8 cellular contexts compared by ENCODE assay signal in the genomic region with DNA sequence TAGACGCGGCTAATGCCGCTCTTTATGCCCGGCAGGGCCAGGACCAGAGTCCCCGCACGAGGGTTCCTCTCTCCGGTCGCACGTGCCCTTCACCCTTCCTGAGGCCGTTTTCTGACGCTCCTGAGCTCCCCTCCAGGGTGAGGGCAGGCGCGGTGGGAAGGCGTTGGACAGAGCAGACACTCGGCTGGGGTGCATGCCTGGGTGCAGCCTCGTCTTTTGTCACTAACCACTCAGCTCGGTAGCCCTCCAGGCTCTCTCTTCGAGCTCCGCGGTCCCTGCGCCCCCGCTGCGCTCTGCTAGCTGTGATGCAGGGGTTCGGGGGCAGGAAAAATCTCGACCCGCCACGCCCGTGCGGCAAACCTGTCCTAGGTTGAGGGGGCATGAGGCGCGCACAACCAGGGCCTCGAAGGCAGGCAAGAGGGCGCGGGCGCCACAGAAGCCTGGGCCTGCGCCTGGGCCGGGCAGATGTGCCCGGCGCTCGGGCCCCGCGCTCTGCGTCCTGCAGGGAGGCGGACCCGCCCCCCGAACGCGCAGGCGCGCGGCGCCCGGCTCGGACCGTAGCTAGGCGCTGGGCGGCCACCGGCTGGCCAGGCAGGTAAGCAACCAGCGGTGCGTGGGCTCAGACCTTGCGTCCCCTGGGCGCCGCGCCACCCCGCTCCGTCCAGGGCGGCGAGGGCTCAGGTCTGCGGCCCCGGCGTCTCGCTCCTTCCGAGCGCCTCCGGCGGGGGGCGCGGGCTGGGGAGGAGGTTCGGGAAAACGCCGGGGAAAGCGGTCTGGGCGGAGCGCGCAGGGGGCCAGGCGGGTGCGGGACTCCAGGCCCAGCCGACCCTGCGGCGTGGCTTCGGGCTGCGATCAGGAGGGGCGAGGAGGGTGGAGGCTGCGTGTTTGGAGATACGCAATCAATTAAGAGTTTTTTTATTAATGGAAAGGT. TPM values are rescaled to one million over a fixed set of nuclear protein-coding genes. Genes with fewer than 3 reads are reported as not detected.
A peak's percentile ranks its signal among the peaks of the same experiment; 100 is the strongest.
DNase-seq lines count a peak whose midpoint lies in the region; ATAC-seq and TF ChIP-seq lines count a peak whose summit lies in the region.

L3MBTL1 (plus strand) TSS at position 548 of the 931 bp plus-strand sequence. CDS start 5,807 bp downstream, outside the sequence.

- H3K36me3 Mint-ChIP-seq in activated T-cell treated with anti-CD3 and anti-CD28 coated beads, Interleukin-2, amount 50 U/mL, for 24 hours (ENCODE audit: low read depth) = no peaks in the 10 kb centered on the region
- H3K36me3 Mint-ChIP-seq in nephron (ENCODE audit: low read depth) = no peaks in the 10 kb centered on the region

- H3K4me1 Mint-ChIP-seq in activated T-cell treated with anti-CD3 and anti-CD28 coated beads, Interleukin-2, amount 50 U/mL, for 24 hours (ENCODE audit: low read depth) = peaks cover 4% of the 10 kb centered on the region
- H3K4me1 Mint-ChIP-seq in nephron = no peaks in the 10 kb centered on the region

- H3K4me1 ChIP-seq in foreskin keratinocyte = no peaks in the 10 kb centered on the region

- in situ Hi-C loops in Caki2 (cut with HindIII; ENCODE audit: low pct_unique_long_range_greater_than_20kb, low sequenced_read_pairs) = no loop called here

- H3K4me3 ChIP-seq in Jurkat, Clone E6-1 (ENCODE audit: low read length) = peak within 1 kb of the TSS; percentile 38

- H3K27me3 ChIP-seq in foreskin keratinocyte = peaks cover 4% of the 10 kb centered on the region

- H3K9me3 Mint-ChIP-seq in activated T-cell treated with anti-CD3 and anti-CD28 coated beads, Interleukin-2, amount 50 U/mL, for 24 hours = no peaks in the 10 kb centered on the region
- H3K9me3 Mint-ChIP-seq in nephron = no peaks in the 10 kb centered on the region

- H3K4me3 Mint-ChIP-seq in activated T-cell treated with anti-CD3 and anti-CD28 coated beads, Interleukin-2, amount 50 U/mL, for 24 hours = peak within 1 kb of the TSS; percentile 70
- peak within 1 kb of the TSS; percentile 77 to 84 (median 82) for H3K4me3 Mint-ChIP-seq in nephron

- H3K27me3 Mint-ChIP-seq in activated T-cell treated with anti-CD3 and anti-CD28 coated beads, Interleukin-2, amount 50 U/mL, for 24 hours = peaks cover 56% of the 10 kb centered on the region
- peaks cover 43% of the 10 kb centered on the region for H3K27me3 Mint-ChIP-seq in nephron (ENCODE audit: low read depth)

- H3K27ac ChIP-seq in foreskin keratinocyte = no peak within 1 kb of the TSS

- H3K27ac Mint-ChIP-seq in activated T-cell treated with anti-CD3 and anti-CD28 coated beads, Interleukin-2, amount 50 U/mL, for 24 hours = no peak within 1 kb of the TSS
- peak within 1 kb of the TSS in 1 of 3 experiments; percentile 27 for H3K27ac Mint-ChIP-seq in nephron

- ATAC-seq in foreskin keratinocyte = peak; percentile 83
- no peak for ATAC-seq in HG03457 (IDR thresholded peaks at IDR 0.05; ENCODE audit: unreplicated experiment)
- no peak for ATAC-seq in HG03571 (IDR thresholded peaks at IDR 0.05; ENCODE audit: unreplicated experiment)

- DNase-seq in Caki2 (ENCODE audit: low read depth) = peak; percentile 67
- no peak for DNase-seq in Jurkat, Clone E6-1 (ENCODE audit: low read depth, low spot score)
- peak; percentile 42 for DNase-seq in activated T-cell treated with anti-CD3 and anti-CD28 coated beads, Interleukin-2, amount 50 U/mL, for 24 hours
- DNase-seq in foreskin keratinocyte = peak in 1 of 2 donors; percentile 42
- no peak for DNase-seq in OCI-M1 (lab: John Stamatoyannopoulos, UW)

- TF ChIP-seq CTCF in foreskin keratinocyte (conservative IDR thresholded peaks at IDR 0.05) (peak; percentile 26), nephron (IDR thresholded peaks at IDR 0.05; ENCODE audit: unreplicated experiment in 3 of 3) (no peak)

RNA-seq across cellular contexts. Expression of gene L3MBTL1, which starts in this region (rescaled TPM):
- total RNA-seq in Caki2 (2014; rRNA removed; shearing (Covaris generic); ENCODE audit: low replicate concordance) = 6.8 and 9.5 TPM in 2 replicates
- 0.60 TPM for polyA plus RNA-seq in Jurkat, Clone E6-1 (2012; ENCODE audit: insufficient read depth, insufficient read length)
- total RNA-seq in foreskin keratinocyte = 4.2 and 4.8 TPM in 2 replicates
- 1.5 and 2.4 TPM in 2 replicates for polyA plus RNA-seq in foreskin keratinocyte

Comparison
In these comparisons a context has a peak if more than half of its experiments do, and no peak if none do; other contexts are left out.
1. DNase-seq: peak in Caki2 (single experiment) and activated T-cell treated with anti-CD3 and anti-CD28 coated beads, Interleukin-2, amount 50 U/mL, for 24 hours (single experiment); none in Jurkat, Clone E6-1 (single experiment) and OCI-M1 (single experiment).